23 cellular contexts compared by ENCODE assay signal in genomic region chr12:109983432-109984142, GRCh38. TPM values are rescaled to one million over a fixed set of nuclear protein-coding genes. Genes with fewer than 3 reads are reported as not detected.
A peak's percentile ranks its signal among the peaks of the same experiment; 100 is the strongest.
DNase-seq lines count a peak whose midpoint lies in the region; ATAC-seq and TF ChIP-seq lines count a peak whose summit lies in the region.
"Had no signal": no experiment of that assay in that cellular context is flagged by ENCODE, and none has a peak within 500 bp of the region (broad histone marks: within the 10 kb centered on the region; RNA-seq: fewer than 3 reads in every experiment).

No MANE protein-coding gene starts in this region.

- H3K36me3 Mint-ChIP-seq in activated T-cell treated with anti-CD3 and anti-CD28 coated beads, Interleukin-2, amount 50 U/mL, for 24 hours (ENCODE audit: low read depth): peaks cover 83% of the 10 kb centered on the region
- H3K36me3 Mint-ChIP-seq in activated B cell treated with CpG ODN at 0.5 μM for 24 hours (ENCODE audit: low read depth): peaks cover 70% of the 10 kb centered on the region
- peaks cover 41% of the 10 kb centered on the region in 2 donors for H3K36me3 Mint-ChIP-seq in stimulated activated naive B cell treated with anti-CD40 and anti-IgM and Interleukin-4, amounts not matched to agents 10 μg/mL and 1 μg/mL and 100 μg/mL, for 72 hours

- no peak for DNase-seq in activated T-cell treated with anti-CD3 and anti-CD28 coated beads, Interleukin-2, amount 50 U/mL, for 24 hours
- DNase-seq in activated T-cell treated with anti-CD3 and anti-CD28 coated beads for 4 hours: no peak
- no peak for DNase-seq in activated B cell treated with CpG ODN at 0.5 μM for 24 hours
- DNase-seq in left ventricle myocardium inferior: no peak
- DNase-seq in stimulated activated naive B cell treated with anti-CD40 and anti-IgM and Interleukin-4, amounts not matched to agents 10 μg/mL and 1 μg/mL and 100 μg/mL, for 72 hours: no peak
- DNase-seq in DMS153 (lab: John Stamatoyannopoulos, UW): no peak
- DNase-seq in hippocampal formation (lab: John Stamatoyannopoulos, UW): no peak
- DNase-seq in RWPE1 (ENCODE audit: low spot score): no peak
- DNase-seq: AML-193; CD8-positive, alpha-beta T cell; dorsolateral prefrontal cortex; EL; HCEC 1CT; mucosa of descending colon; NCI-H1436 treated with DMSO at 0.1 percent for 48 hours; NCI-H345; retina had no signal

- no peak for TF ChIP-seq CTCF in activated B cell treated with CpG ODN at 0.5 μM for 24 hours (IDR thresholded peaks at IDR 0.05)
- no peak for TF ChIP-seq CTCF in left ventricle myocardium inferior (IDR thresholded peaks at IDR 0.05; ENCODE audit: borderline replicate concordance)
- TF ChIP-seq CTCF in RWPE1 (conservative IDR thresholded peaks at IDR 0.05; ENCODE audit: low read depth): no peak

- H3K9me3 Mint-ChIP-seq in activated T-cell treated with anti-CD3 and anti-CD28 coated beads, Interleukin-2, amount 50 U/mL, for 24 hours: no peaks in the 10 kb centered on the region
- no peaks in the 10 kb centered on the region for H3K9me3 Mint-ChIP-seq in activated B cell treated with CpG ODN at 0.5 μM for 24 hours
- peaks cover 0 to 1% of the 10 kb centered on the region in 2 donors for H3K9me3 Mint-ChIP-seq in stimulated activated naive B cell treated with anti-CD40 and anti-IgM and Interleukin-4, amounts not matched to agents 10 μg/mL and 1 μg/mL and 100 μg/mL, for 72 hours
- H3K9me3 Mint-ChIP-seq: CD8-positive, alpha-beta T cell had no signal

- peaks cover 68% of the 10 kb centered on the region for H3K4me1 Mint-ChIP-seq in activated T-cell treated with anti-CD3 and anti-CD28 coated beads, Interleukin-2, amount 50 U/mL, for 24 hours (ENCODE audit: low read depth)
- peaks cover 9% of the 10 kb centered on the region for H3K4me1 Mint-ChIP-seq in activated B cell treated with CpG ODN at 0.5 μM for 24 hours
- peaks cover 15 to 20% of the 10 kb centered on the region in 2 donors for H3K4me1 Mint-ChIP-seq in stimulated activated naive B cell treated with anti-CD40 and anti-IgM and Interleukin-4, amounts not matched to agents 10 μg/mL and 1 μg/mL and 100 μg/mL, for 72 hours

- CTCF ChIA-PET in activated B cell treated with CpG ODN at 0.5 μM for 24 hours (lab: Charles Lee) (no interaction called here), RWPE1 (lab: Yijun Ruan, JAX) (interaction anchor here (0.6 to 0.7 kb wide), 2 partner anchors 22 to 241 kb away, joined by 3 read pairs; no protein-coding TSS in a partner anchor)

- no peaks in the 10 kb centered on the region for H3K27me3 Mint-ChIP-seq in activated T-cell treated with anti-CD3 and anti-CD28 coated beads, Interleukin-2, amount 50 U/mL, for 24 hours
- no peaks in the 10 kb centered on the region for H3K27me3 Mint-ChIP-seq in activated B cell treated with CpG ODN at 0.5 μM for 24 hours
- no peaks in the 10 kb centered on the region for H3K27me3 Mint-ChIP-seq in stimulated activated naive B cell treated with anti-CD40 and anti-IgM and Interleukin-4, amounts not matched to agents 10 μg/mL and 1 μg/mL and 100 μg/mL, for 72 hours
- H3K27me3 Mint-ChIP-seq: natural killer cell treated with Interleukin-12 subunit alpha and Interleukin-12 subunit beta and Interleukin-15 and Interleukin-18, amount 100 ng/mL, for 72 hours had no signal

- H3K4me1 ChIP-seq in left ventricle myocardium inferior: peaks cover 27% of the 10 kb centered on the region
- H3K4me1 ChIP-seq: A549 had no signal

- peak overlapping the region; percentile 77 for H3K27ac Mint-ChIP-seq in activated T-cell treated with anti-CD3 and anti-CD28 coated beads, Interleukin-2, amount 50 U/mL, for 24 hours
- H3K27ac Mint-ChIP-seq in activated B cell treated with CpG ODN at 0.5 μM for 24 hours: peak overlapping the region; percentile 24
- peak overlapping the region; percentile 25 for H3K27ac Mint-ChIP-seq in stimulated activated naive B cell treated with anti-CD40 and anti-IgM and Interleukin-4, amounts not matched to agents 10 μg/mL and 1 μg/mL and 100 μg/mL, for 72 hours
- H3K27ac Mint-ChIP-seq: CD8-positive, alpha-beta T cell; T-helper 1 cell treated with Interleukin-12 subunit alpha and Interleukin-12 subunit beta and Interleukin-4 antibody, amounts not matched to agents 30 μg/mL and 1 μg/mL, for 36 hours had no signal

- H3K36me3 ChIP-seq in left ventricle myocardium inferior: peaks cover 98% of the 10 kb centered on the region

- H3K27me3 ChIP-seq in left ventricle myocardium inferior (ENCODE audit: low read depth): no peaks in the 10 kb centered on the region
- H3K27me3 ChIP-seq: dorsolateral prefrontal cortex had no signal

- H3K9me3 ChIP-seq in left ventricle myocardium inferior (replicated peaks): no peaks in the 10 kb centered on the region
- H3K9me3 ChIP-seq: A549, mucosa of descending colon had no signal

- H3K27ac ChIP-seq in left ventricle myocardium inferior (replicated peaks): peak overlapping the region; percentile 50
- no peak overlapping the region for H3K27ac ChIP-seq in RWPE1
- H3K27ac ChIP-seq: A549, dorsolateral prefrontal cortex, KMS-11 had no signal

- no peak for ATAC-seq in activated B cell treated with CpG ODN at 0.5 μM for 24 hours (ENCODE audit: low read depth)
- no peak for ATAC-seq in stimulated activated naive B cell treated with anti-CD40 and anti-IgM and Interleukin-4, amounts not matched to agents 10 μg/mL and 1 μg/mL and 100 μg/mL, for 72 hours (replicated peaks)
- ATAC-seq: A549; CD8-positive, alpha-beta T cell; GM12878; mucosa of descending colon; natural killer cell treated with Interleukin-12 subunit alpha and Interleukin-12 subunit beta and Interleukin-15 and Interleukin-18, amount 100 ng/mL, for 72 hours had no signal

- intact Hi-C loops in activated B cell treated with CpG ODN at 0.5 μM for 24 hours (cut with micrococcal nuclease): no loop called here
- intact Hi-C loops in left ventricle myocardium inferior (cut with micrococcal nuclease): no loop called here

- POLR2A ChIA-PET in activated B cell treated with CpG ODN at 0.5 μM for 24 hours (lab: Charles Lee): interaction anchor here (1.2 kb wide), 1 partner anchor 11 kb away, joined by 5 read pairs; no protein-coding TSS in a partner anchor
- POLR2A ChIA-PET in RWPE1 (lab: Yijun Ruan, JAX; ENCODE audit: low non-redundant PET): no interaction called here

- no peak overlapping the region for H3K4me3 Mint-ChIP-seq in activated T-cell treated with anti-CD3 and anti-CD28 coated beads, Interleukin-2, amount 50 U/mL, for 24 hours
- H3K4me3 Mint-ChIP-seq in activated B cell treated with CpG ODN at 0.5 μM for 24 hours: no peak overlapping the region
- H3K4me3 Mint-ChIP-seq in stimulated activated naive B cell treated with anti-CD40 and anti-IgM and Interleukin-4, amounts not matched to agents 10 μg/mL and 1 μg/mL and 100 μg/mL, for 72 hours: no peak overlapping the region
- H3K4me3 Mint-ChIP-seq: CD8-positive, alpha-beta T cell; natural killer cell treated with Interleukin-12 subunit alpha and Interleukin-12 subunit beta and Interleukin-15 and Interleukin-18, amount 100 ng/mL, for 72 hours; T-helper 1 cell treated with Interleukin-12 subunit alpha and Interleukin-12 subunit beta and Interleukin-4 antibody, amounts not matched to agents 30 μg/mL and 1 μg/mL, for 36 hours had no signal

- H3K4me3 ChIP-seq in left ventricle myocardium inferior: no peak overlapping the region
- H3K4me3 ChIP-seq: A549, dorsolateral prefrontal cortex, GM12878, mucosa of descending colon, smooth muscle cell had no signal

RNA-seq across cellular contexts. Expression of gene GIT2, which starts 12.6 kb away (rescaled TPM):
- total RNA-seq in activated B cell treated with CpG ODN at 0.5 μM for 24 hours (89.2 and 107 TPM in 2 replicates), left ventricle myocardium inferior (50.5 TPM)

RNA-seq across cellular contexts. Expression of gene ANKRD13A, which starts 15.6 kb away (rescaled TPM):
- 121 and 135 TPM in 2 replicates for total RNA-seq in activated B cell treated with CpG ODN at 0.5 μM for 24 hours
- total RNA-seq in left ventricle myocardium inferior: 20.0 TPM

Comparison
In these comparisons a context has a peak if more than half of its experiments do, and no peak if none do; other contexts are left out.
1. H3K27ac Mint-ChIP-seq: peak in every context shown above with its lines; median percentile 77 in activated T-cell treated with anti-CD3 and anti-CD28 coated beads, Interleukin-2, amount 50 U/mL, for 24 hours; 25 in stimulated activated naive B cell treated with anti-CD40 and anti-IgM and Interleukin-4, amounts not matched to agents 10 μg/mL and 1 μg/mL and 100 μg/mL, for 72 hours; 24 in activated B cell treated with CpG ODN at 0.5 μM for 24 hours.